In genomic region chr2:222445226-222445625, GRCh38 we compare ENCODE assay signal across 18 cellular contexts. TPM values are rescaled to one million over a fixed set of nuclear protein-coding genes. Genes with fewer than 3 reads are reported as not detected.
DNase-seq lines count a peak whose midpoint lies in the region; FAIRE-seq and TF ChIP-seq lines count a peak whose summit lies in the region.
"Had no signal": no experiment of that assay in that cellular context is flagged by ENCODE, and none has a peak within 500 bp of the region (broad histone marks: within the 10 kb centered on the region; RNA-seq: fewer than 3 reads in every experiment).

No MANE protein-coding gene starts in this region.

- 100% methylated on average over 1 of the region's 1 CpG; no CpG with 5 or more reads in 1 of the 2 experiments for WGBS in H1 (ENCODE audit: extremely low coverage in 1 of 2, insufficient coverage in 1 of 2, insufficient read length in 1 of 2, insufficient replicate concordance in 2 of 2, low coverage in 1 of 2, low lambda C conversion rate in 2 of 2, missing lambda C conversion rate in 1 of 2), 2 experiments

- H2BK120ac ChIP-seq in H1 (replicated peaks; ENCODE audit: low read depth, low read length): no peak overlapping the region

- H3K23ac ChIP-seq in H1 (ENCODE audit: insufficient read length): no peak overlapping the region

- TF ChIP-seq RAD21 in H1 (IDR thresholded peaks at IDR 0.05 in 1 of 2, conservative IDR thresholded peaks at IDR 0.05 in 1 of 2; ENCODE audit: low read depth in 2 of 2, low read length in 2 of 2): no peak

- no peak overlapping the region for H3K9ac ChIP-seq in H1 (replicated peaks in 1 of 4; ENCODE audit: extremely low read depth in 1 of 4, low read depth in 3 of 4, low read length in 3 of 4)
- H3K9ac ChIP-seq: BLaER1 had no signal

- H3K14ac ChIP-seq in H1 (ENCODE audit: insufficient read length): no peak overlapping the region

- POLR2A ChIA-PET in H1 (lab: Charles Lee; ENCODE audit: partially characterized antibody): no interaction called here

- no peaks in the 10 kb centered on the region for H3K36me3 ChIP-seq in H1 (ENCODE audit: control insufficient read depth in 2 of 4, insufficient read depth in 4 of 4, low read length in 3 of 4)
- H3K36me3 ChIP-seq: BLaER1 had no signal

- CTCF ChIA-PET in H1 (lab: Charles Lee; ENCODE audit: partially characterized antibody): interaction anchor here (0.6 to 1.5 kb wide), 2 partner anchors 10 to 129 kb away, joined by 3 read pairs; no protein-coding TSS in a partner anchor

- 0 out of 2 replicates have a peak overlapping the region, but pooled peaks have one; percentile 3 for H2AFZ ChIP-seq in H1 (ENCODE audit: low read length)

- no peak overlapping the region for H3K4me2 ChIP-seq in H1 (ENCODE audit: insufficient read depth in 1 of 2, low read depth in 2 of 2, low read length in 2 of 2)
- H3K4me2 ChIP-seq: BLaER1 had no signal

- H3K23me2 ChIP-seq in H1 (ENCODE audit: low read depth, low read length): no peaks in the 10 kb centered on the region

- no peak overlapping the region for H3K18ac ChIP-seq in H1 (ENCODE audit: extremely low read depth, low read length)

- no peak overlapping the region for H2AK5ac ChIP-seq in H1 (ENCODE audit: low read depth, low read length)

- H3K27ac ChIP-seq in H1 (ENCODE audit: low read depth, low read length): no peak overlapping the region
- H3K27ac ChIP-seq: BLaER1, SK-N-MC had no signal

- TF ChIP-seq POLR2A in H1 (IDR thresholded peaks at IDR 0.05; ENCODE audit: control extremely low read depth in 1 of 2, low read depth in 2 of 2, low read length in 2 of 2): no peak

- no peak overlapping the region for H2BK15ac ChIP-seq in H1 (ENCODE audit: low read length)

- H3K79me1 ChIP-seq in H1 (ENCODE audit: low read depth, low read length): no peaks in the 10 kb centered on the region

- H4K91ac ChIP-seq in H1 (replicated peaks; ENCODE audit: insufficient read length, low read length): no peak overlapping the region

- FAIRE-seq in H1 (lab: Jason Lieb, UNC): no peak

- no peak overlapping the region for H4K5ac ChIP-seq in H1 (ENCODE audit: insufficient read length, low read depth, low read length)

- no peak for TF ChIP-seq CTCF in H1 (IDR thresholded peaks at IDR 0.05; ENCODE audit: control extremely low read depth in 1 of 3, insufficient read depth in 1 of 3, low read depth in 1 of 3, low read length in 3 of 3)

- H3K56ac ChIP-seq in H1 (replicated peaks; ENCODE audit: insufficient read length, low read depth, low read length): no peak overlapping the region

- H2BK5ac ChIP-seq in H1 (ENCODE audit: low read depth, low read length): no peak overlapping the region

- no peak overlapping the region for H2BK12ac ChIP-seq in H1 (ENCODE audit: low read depth, low read length)

- DNase-seq in HT1080 (ENCODE audit: low read depth) (peak; percentile 21), H1 (ENCODE audit: low read depth in 1 of 2, low spot score in 2 of 2) (no peak), myocyte (ENCODE audit: low read depth) (peak; percentile 84), NCI-H2196 treated with DMSO at 0.1 percent for 48 hours (lab: John Stamatoyannopoulos, UW; ENCODE audit: unreplicated experiment) (no peak), NOMO-1 treated with DMSO at 0.1 percent for 48 hours (lab: John Stamatoyannopoulos, UW; ENCODE audit: unreplicated experiment) (no peak), foreskin melanocyte (no peak)
- no peak for DNase-seq in activated naive CD4-positive, alpha-beta T cell treated with Interleukin-2 at 50 U/mL for 16 hours
- DNase-seq: CD8-positive, alpha-beta memory T cell; Karpas-422; MV-4-11; NCI-H1436 treated with DMSO at 0.1 percent for 48 hours; NCI-H345; NCI-H526 treated with DMSO at 0.1 percent for 48 hours; NK-92 treated with Interleukin-12 subunit alpha and Interleukin-12 subunit beta, amount 100 ng/mL, for 24 hours; PC-3 had no signal

- H3K79me2 ChIP-seq in H1 (ENCODE audit: control insufficient read depth in 1 of 2, insufficient read depth in 2 of 2, low read length in 2 of 2): no peaks in the 10 kb centered on the region

- H3K9me3 ChIP-seq in H1 (ENCODE audit: insufficient read depth in 2 of 2, low read depth in 1 of 2, low read length in 1 of 2): no peaks in the 10 kb centered on the region
- H3K9me3 ChIP-seq: BLaER1 had no signal

- TF ChIP-seq EP300 in H1 (IDR thresholded peaks at IDR 0.05; ENCODE audit: borderline replicate concordance in 1 of 2, low read depth in 2 of 2, low read length in 2 of 2): no peak

- no peak overlapping the region for H4K8ac ChIP-seq in H1 (ENCODE audit: extremely low read depth, insufficient read depth, low read length)

- H3K27me3 ChIP-seq in H1 (replicated peaks in 1 of 4; ENCODE audit: control insufficient read depth in 3 of 4, extremely low read depth in 1 of 4, insufficient read depth in 3 of 4, low read length in 3 of 4): no peaks in the 10 kb centered on the region
- H3K27me3 ChIP-seq: BLaER1 had no signal

- H3K4me1 ChIP-seq in H1 (replicated peaks in 1 of 4; ENCODE audit: control insufficient read depth in 3 of 4, insufficient read depth in 4 of 4, low read length in 3 of 4): no peaks in the 10 kb centered on the region
- H3K4me1 ChIP-seq: BLaER1 had no signal

- no peak overlapping the region for H3K4ac ChIP-seq in H1 (replicated peaks; ENCODE audit: insufficient read length, low read depth, low read length)

- no peak overlapping the region for H2BK20ac ChIP-seq in H1 (ENCODE audit: low read length)

- no peaks in the 10 kb centered on the region for H4K20me1 ChIP-seq in H1 (replicated peaks in 1 of 2; ENCODE audit: control insufficient read depth in 1 of 2, insufficient read depth in 2 of 2, low read length in 2 of 2)
- H4K20me1 ChIP-seq: BLaER1 had no signal

- H3K4me3 ChIP-seq in H1 (ENCODE audit: extremely low read depth in 1 of 4, insufficient read depth in 2 of 4, low read depth in 3 of 4, low read length in 4 of 4): no peak overlapping the region
- H3K4me3 ChIP-seq: BLaER1, SK-N-MC had no signal

TF ChIP-seq in H1, 55 proteins besides CTCF, POLR2A, EP300 and RAD21 (continues in another document):
- TF ChIP-seq TEAD4 (IDR thresholded peaks at IDR 0.05; ENCODE audit: low read depth, low read length) (0 out of 2 replicates have a peak, but pooled peaks have one; percentile 18), JUN (IDR thresholded peaks at IDR 0.05; ENCODE audit: low read depth, low read length) (no peak), POU5F1 (IDR thresholded peaks at IDR 0.05; ENCODE audit: low read depth, low read length) (no peak), HDAC2 (IDR thresholded peaks at IDR 0.05; ENCODE audit: borderline replicate concordance in 1 of 2, low read depth in 2 of 2, low read length in 2 of 2) (no peak), EGR1 (IDR thresholded peaks at IDR 0.05; ENCODE audit: borderline replicate concordance, low read depth, low read length) (no peak), CHD1 (IDR thresholded peaks at IDR 0.05; ENCODE audit: low read depth, low read length) (no peak)

RNA-seq across cellular contexts. Expression of gene SGPP2, which starts 20.9 kb away (rescaled TPM):
- total RNA-seq in HT1080 (2014; rRNA removed; shearing (Covaris generic)): not detected in 2 replicates
- 0.03 TPM in 1 of 2 replicates, not detected in the other for polyA plus RNA-seq in HT1080 (2015; cell fraction: cytosol; rRNA removed)
- 0.07 TPM in 1 of 2 replicates, not detected in the other for polyA plus RNA-seq in HT1080 (2015; cell fraction: nucleus; rRNA removed)
- total RNA-seq in H1 (2021; fragmentation: NEBNext Ultra II Directional; extraction: Animal tissue kit (Norgen Biotek cat#: 25700)): not detected in 2 replicates
- 0.27 and 0.29 TPM in 2 replicates for polyA plus RNA-seq in H1 (2011; rRNA removed)
- 0.12 TPM for polyA plus RNA-seq in H1 (2011; cell fraction: cytosol; rRNA removed)
- polyA plus RNA-seq in H1 (2011; cell fraction: nucleus; rRNA removed): 0.07 TPM
- polyA plus RNA-seq in H1 (2012, experiment 1 of 2): 0.31 to 0.65 TPM (median 0.41 TPM) in 4 replicates
- polyA plus RNA-seq in H1 (2012, experiment 2 of 2): 0.09 TPM
- polyA plus RNA-seq in H1 (2013, experiment 1 of 2): 0.06 TPM
- polyA plus RNA-seq in H1 (2013, experiment 2 of 2): 0.02 TPM
- 0.16 and 0.41 TPM in 2 replicates for polyA minus RNA-seq in H1 (2011; rRNA and poly(A)+ RNA removed)
- polyA minus RNA-seq in H1 (2011; cell fraction: cytosol; rRNA and poly(A)+ RNA removed): not detected
- polyA minus RNA-seq in H1 (2011; cell fraction: nucleus; rRNA and poly(A)+ RNA removed): not detected
- total RNA-seq in myocyte: not detected in 2 replicates
- polyA plus RNA-seq in myocyte (2012): 0.25 TPM
- total RNA-seq: PC-3 had no signal
- polyA plus RNA-seq: AG04450 had no signal

Comparison
In these comparisons a context has a peak if more than half of its experiments do, and no peak if none do; other contexts are left out.
1. DNase-seq: peak in HT1080 (single experiment) and myocyte (single experiment); none in H1 (0 of 2), NCI-H2196 treated with DMSO at 0.1 percent for 48 hours (single experiment), NOMO-1 treated with DMSO at 0.1 percent for 48 hours (single experiment), activated naive CD4-positive, alpha-beta T cell treated with Interleukin-2 at 50 U/mL for 16 hours (single experiment) and foreskin melanocyte (single experiment).